ENCODE assay signal across 2 cellular contexts in the genomic region with DNA sequence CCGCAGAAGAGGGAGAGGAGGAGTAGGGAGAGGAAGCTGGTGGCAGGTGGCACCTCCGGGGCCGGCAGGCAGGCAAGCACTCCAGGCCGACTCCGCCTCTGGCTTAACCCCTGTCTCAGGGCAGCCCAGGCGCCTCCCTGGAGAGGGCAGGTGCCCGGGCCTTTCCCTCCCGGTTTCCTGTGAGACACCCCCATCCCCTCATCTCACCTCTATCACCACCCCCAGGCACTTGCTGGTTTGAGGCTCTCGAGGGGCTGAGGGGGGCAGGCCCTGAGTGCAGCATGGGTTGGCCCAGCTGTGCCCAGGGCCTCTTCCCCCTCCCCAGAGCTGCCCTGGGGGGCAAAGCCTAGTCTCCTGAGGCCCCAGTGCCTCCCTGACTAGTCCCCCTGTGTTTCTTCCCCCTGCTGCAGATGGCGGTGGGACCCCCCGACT.
A peak's percentile ranks its signal among the peaks of the same experiment; 100 is the strongest.
TF ChIP-seq lines count a peak whose summit lies in the region.

No MANE protein-coding gene starts in this region.

TF ChIP-seq in A549, 52 proteins besides CTCF, POLR2A, EP300 and RAD21:
- TF ChIP-seq PHF8 (IDR thresholded peaks at IDR 0.05; ENCODE audit: borderline replicate concordance, low read depth) (no peak), CHD4 (IDR thresholded peaks at IDR 0.05; ENCODE audit: borderline replicate concordance) (no peak), FOXS1 (CRISPR knock-in tag; IDR thresholded peaks at IDR 0.05) (no peak), ESRRA (IDR thresholded peaks at IDR 0.05; ENCODE audit: borderline replicate concordance, low read length) (no peak), NPAS2 (CRISPR knock-in tag; IDR thresholded peaks at IDR 0.05; ENCODE audit: borderline replicate concordance) (no peak), ZNF302 (CRISPR knock-in tag; IDR thresholded peaks at IDR 0.05) (no peak), ZFP36 (IDR thresholded peaks at IDR 0.05; ENCODE audit: borderline replicate concordance, partially characterized antibody) (no peak), CBX8 (IDR thresholded peaks at IDR 0.05) (no peak), SREBF2 (IDR thresholded peaks at IDR 0.05) (no peak), CHD2 (IDR thresholded peaks at IDR 0.05; ENCODE audit: low read length, partially characterized antibody) (no peak), HEYL (CRISPR knock-in tag; IDR thresholded peaks at IDR 0.05) (no peak), ZSCAN20 (CRISPR knock-in tag; IDR thresholded peaks at IDR 0.05) (no peak)
- TF ChIP-seq, protein P1, sequence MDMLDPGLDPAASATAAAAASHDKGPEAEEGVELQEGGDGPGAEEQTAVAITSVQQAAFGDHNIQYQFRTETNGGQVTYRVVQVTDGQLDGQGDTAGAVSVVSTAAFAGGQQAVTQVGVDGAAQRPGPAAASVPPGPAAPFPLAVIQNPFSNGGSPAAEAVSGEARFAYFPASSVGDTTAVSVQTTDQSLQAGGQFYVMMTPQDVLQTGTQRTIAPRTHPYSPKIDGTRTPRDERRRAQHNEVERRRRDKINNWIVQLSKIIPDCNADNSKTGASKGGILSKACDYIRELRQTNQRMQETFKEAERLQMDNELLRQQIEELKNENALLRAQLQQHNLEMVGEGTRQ (IDR thresholded peaks at IDR 0.05): no peak
- TF ChIP-seq, protein P2, sequence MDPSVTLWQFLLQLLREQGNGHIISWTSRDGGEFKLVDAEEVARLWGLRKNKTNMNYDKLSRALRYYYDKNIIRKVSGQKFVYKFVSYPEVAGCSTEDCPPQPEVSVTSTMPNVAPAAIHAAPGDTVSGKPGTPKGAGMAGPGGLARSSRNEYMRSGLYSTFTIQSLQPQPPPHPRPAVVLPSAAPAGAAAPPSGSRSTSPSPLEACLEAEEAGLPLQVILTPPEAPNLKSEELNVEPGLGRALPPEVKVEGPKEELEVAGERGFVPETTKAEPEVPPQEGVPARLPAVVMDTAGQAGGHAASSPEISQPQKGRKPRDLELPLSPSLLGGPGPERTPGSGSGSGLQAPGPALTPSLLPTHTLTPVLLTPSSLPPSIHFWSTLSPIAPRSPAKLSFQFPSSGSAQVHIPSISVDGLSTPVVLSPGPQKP (IDR thresholded peaks at IDR 0.05; ENCODE audit: low read depth, low read length): no peak
- TF ChIP-seq, protein P3, sequence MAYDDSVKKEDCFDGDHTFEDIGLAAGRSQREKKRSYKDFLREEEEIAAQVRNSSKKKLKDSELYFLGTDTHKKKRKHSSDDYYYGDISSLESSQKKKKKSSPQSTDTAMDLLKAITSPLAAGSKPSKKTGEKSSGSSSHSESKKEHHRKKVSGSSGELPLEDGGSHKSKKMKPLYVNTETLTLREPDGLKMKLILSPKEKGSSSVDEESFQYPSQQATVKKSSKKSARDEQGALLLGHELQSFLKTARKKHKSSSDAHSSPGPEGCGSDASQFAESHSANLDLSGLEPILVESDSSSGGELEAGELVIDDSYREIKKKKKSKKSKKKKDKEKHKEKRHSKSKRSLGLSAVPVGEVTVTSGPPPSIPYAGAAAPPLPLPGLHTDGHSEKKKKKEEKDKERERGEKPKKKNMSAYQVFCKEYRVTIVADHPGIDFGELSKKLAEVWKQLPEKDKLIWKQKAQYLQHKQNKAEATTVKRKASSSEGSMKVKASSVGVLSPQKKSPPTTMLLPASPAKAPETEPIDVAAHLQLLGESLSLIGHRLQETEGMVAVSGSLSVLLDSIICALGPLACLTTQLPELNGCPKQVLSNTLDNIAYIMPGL (CRISPR knock-in tag; IDR thresholded peaks at IDR 0.05; ENCODE audit: borderline replicate concordance): no peak
- TF ChIP-seq, protein P4, sequence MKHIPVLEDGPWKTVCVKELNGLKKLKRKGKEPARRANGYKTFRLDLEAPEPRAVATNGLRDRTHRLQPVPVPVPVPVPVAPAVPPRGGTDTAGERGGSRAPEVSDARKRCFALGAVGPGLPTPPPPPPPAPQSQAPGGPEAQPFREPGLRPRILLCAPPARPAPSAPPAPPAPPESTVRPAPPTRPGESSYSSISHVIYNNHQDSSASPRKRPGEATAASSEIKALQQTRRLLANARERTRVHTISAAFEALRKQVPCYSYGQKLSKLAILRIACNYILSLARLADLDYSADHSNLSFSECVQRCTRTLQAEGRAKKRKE (CRISPR knock-in tag; IDR thresholded peaks at IDR 0.05; ENCODE audit: low read depth): no peak

TF ChIP-seq in K562, 482 proteins besides CTCF, POLR2A, EP300 and RAD21:
- TF ChIP-seq ARID2 (IDR thresholded peaks at IDR 0.05): no peak
- no peak for TF ChIP-seq HLTF (IDR thresholded peaks at IDR 0.05)
- TF ChIP-seq ZNF77 (CRISPR knock-in tag; IDR thresholded peaks at IDR 0.05): no peak
- no peak for TF ChIP-seq NFE2 (IDR thresholded peaks at IDR 0.05; ENCODE audit: low read depth)
- no peak for TF ChIP-seq RHOXF2B (CRISPR knock-in tag; conservative IDR thresholded peaks at IDR 0.05)
- peak; percentile 5; the same call in 1 of the 2 replicates for TF ChIP-seq RBFOX2 (IDR thresholded peaks at IDR 0.05; ENCODE audit: low read depth, low read length)
- TF ChIP-seq POLR2G (IDR thresholded peaks at IDR 0.05; ENCODE audit: low read depth, low read length): peak; percentile 56
